Comparison of ENCODE assay signal across 31 cellular contexts in the genomic region with DNA sequence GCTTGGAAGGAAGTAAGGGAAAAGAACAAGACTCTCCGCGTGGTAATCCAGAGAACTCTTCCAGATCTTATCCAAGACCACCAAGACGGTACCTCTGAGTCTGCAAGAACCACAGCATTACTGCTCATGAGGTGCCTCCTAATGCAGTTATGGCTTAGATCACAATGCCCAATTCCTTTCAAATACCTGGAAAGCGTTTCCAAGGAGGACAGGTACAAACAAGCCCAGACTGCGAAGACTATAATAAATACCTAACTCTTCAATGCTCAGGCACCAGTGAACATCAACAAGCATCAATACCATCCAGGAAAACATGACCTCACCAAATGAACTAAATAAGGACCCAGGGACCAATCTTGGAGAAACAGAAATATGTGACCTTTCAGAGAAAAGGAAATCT.
"Had no signal": no experiment of that assay in that cellular context is flagged by ENCODE, and none has a peak within 500 bp of the region (broad histone marks: within the 10 kb centered on the region; RNA-seq: fewer than 3 reads in every experiment).

No MANE protein-coding gene starts in this region.

- H3K27ac ChIP-seq: PC-9, RWPE1, WERI-Rb-1 had no signal

- ATAC-seq: activated CD8-positive, alpha-beta T cell treated with anti-CD3 and anti-CD28 coated beads for 36 hours; activated T-cell treated with anti-CD3 and anti-CD28 coated beads, Interleukin-2, amount 50 U/mL, for 72 hours; activated T-helper 17 cell treated with anti-CD3 and anti-CD28 coated beads, Interleukin-2, amount 50 U/mL, for 72 hours; K562 had no signal

- H3K36me3 ChIP-seq: WERI-Rb-1 had no signal

- H3K4me3 ChIP-seq: K562, PC-9 had no signal

- DNase-seq: activated CD4-positive, alpha-beta T cell treated with anti-CD3 and anti-CD28 coated beads for 1 hour; activated CD4-positive, alpha-beta T cell treated with anti-CD3 and anti-CD28 coated beads, Interleukin-2, amount 10 ng/mL, durations not matched to agents 24 days and 14 days; activated CD4-positive, alpha-beta T cell treated with anti-CD3 and anti-CD28 coated beads, Interleukin-2, amount 50 U/mL, for 4 hours; activated CD4-positive, CD25-positive, alpha-beta regulatory T cell; activated CD8-positive, alpha-beta T cell treated with anti-CD3 and anti-CD28 coated beads for 36 hours; activated effector memory CD4-positive, alpha-beta T cell treated with anti-CD3 and anti-CD28 coated beads, Interleukin-2, amount 50 U/mL, for 16 hours; activated naive CD4-positive, alpha-beta T cell; activated naive CD4-positive, alpha-beta T cell treated with anti-CD3 and anti-CD28 coated beads, Interleukin-2, amount 50 U/mL, for 16 hours; activated naive CD8-positive, alpha-beta T cell treated with anti-CD3 and anti-CD28 coated beads for 36 hours; activated T-cell treated with anti-CD3 and anti-CD28 coated beads, Interleukin-2, amount 50 U/mL, for 1 hour; activated T-cell treated with anti-CD3 and anti-CD28 coated beads, Interleukin-2, amount 50 U/mL, for 72 hours; amniotic stem cell; aorta; central memory CD4-positive, alpha-beta T cell; NCI-H1092 treated with DMSO at 0.1 percent for 48 hours; NCI-H1417; NCI-H146; NCI-H187; NCI-H2029 treated with DMSO at 0.1 percent for 48 hours; NCI-H2107; NCI-H226; NCI-H446 treated with DMSO at 0.1 percent for 48 hours; NCI-H526; NCI-H748 treated with DMSO at 0.1 percent for 48 hours; PC-9; Right ventricle myocardium superior; T1000; WERI-Rb-1 had no signal
